Comparison of ENCODE assay signal across 9 cellular contexts in the genomic region with DNA sequence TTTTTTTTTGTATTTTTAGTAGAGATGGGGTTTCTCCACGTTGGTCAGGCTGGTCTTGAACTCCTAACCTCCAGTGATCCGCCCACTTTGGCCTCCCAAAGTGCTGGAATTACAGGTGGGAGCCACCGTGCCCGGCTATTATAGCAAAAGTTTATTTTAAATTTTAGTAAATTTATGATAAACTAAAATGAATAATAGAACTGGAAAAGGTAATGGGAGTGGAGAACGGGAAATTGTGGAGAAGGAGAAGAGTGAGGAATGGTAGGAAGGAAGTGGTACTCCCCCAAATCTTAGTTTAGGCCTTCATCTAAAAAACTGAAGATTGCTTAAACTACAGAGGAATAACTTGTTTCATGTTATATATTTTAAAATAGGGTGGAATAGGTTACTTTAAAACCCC. TPM values are rescaled to one million over a fixed set of nuclear protein-coding genes. Genes with fewer than 3 reads are reported as not detected.
"Had no signal": no experiment of that assay in that cellular context is flagged by ENCODE, and none has a peak within 500 bp of the region (broad histone marks: within the 10 kb centered on the region; RNA-seq: fewer than 3 reads in every experiment).

No MANE protein-coding gene starts in this region.

- H3K9me3 Mint-ChIP-seq: IgD-negative memory B cell had no signal

- H3K27ac Mint-ChIP-seq: IgD-negative memory B cell had no signal

- H3K27me3 Mint-ChIP-seq: IgD-negative memory B cell had no signal

- ATAC-seq: HepG2 had no signal

- H3K27ac ChIP-seq: HL-60, KMS-11 had no signal

- DNase-seq: IMR-90, KBM-7, KG1 had no signal

- H3K9ac ChIP-seq: KMS-11 had no signal

- H3K4me2 ChIP-seq: KMS-11 had no signal

- FAIRE-seq: HepG2, HTR-8/SVneo had no signal

- H3K4me3 Mint-ChIP-seq: IgD-negative memory B cell had no signal

RNA-seq across cellular contexts. Expression of a gene that starts 37.7 kb away (rescaled TPM):
- total RNA-seq: HT1080 had no signal
- polyA plus RNA-seq: IgD-negative memory B cell had no signal
